In the genomic region with DNA sequence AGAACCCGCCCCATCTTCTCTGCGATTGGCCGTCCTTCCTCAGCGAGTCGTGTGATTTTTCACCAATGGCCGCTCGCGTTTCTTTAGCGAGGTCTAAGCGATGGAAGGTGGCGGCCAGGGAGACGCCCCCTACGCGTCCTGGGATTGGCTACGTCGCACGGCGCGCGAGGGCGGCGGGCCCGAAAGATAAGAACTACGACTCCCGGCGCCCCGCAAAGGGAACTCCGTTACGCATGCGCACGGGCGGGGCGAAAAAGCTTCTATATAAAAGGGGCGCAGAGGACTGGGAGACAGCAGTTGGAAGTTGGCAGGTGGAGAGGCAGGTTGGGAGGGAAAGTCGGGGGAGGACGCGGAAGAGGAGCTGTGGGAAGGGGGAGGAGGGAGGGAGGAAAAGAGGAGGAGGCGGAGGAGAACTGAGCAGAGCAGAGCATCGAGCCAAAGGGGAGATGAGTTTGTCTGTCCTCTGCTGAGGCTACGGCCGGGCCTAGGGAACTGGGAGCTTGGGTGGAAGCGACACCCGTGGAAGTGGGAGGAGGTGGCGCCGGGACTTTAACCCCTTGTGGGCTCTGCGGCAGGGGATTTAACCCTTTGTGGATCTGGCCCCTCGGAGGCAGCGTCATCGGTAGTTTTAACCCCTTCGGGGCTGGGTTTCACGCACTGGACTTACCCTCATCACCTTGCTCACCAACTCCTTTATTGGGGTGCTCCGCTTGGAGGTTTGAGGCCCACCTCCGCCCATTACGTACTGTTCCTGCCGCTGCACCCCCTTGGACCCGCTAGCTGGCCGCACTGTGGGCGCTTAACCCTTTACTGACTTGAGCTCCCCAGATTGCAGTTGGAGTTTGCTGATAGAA, we compare ENCODE assay signal across 1 cellular context.
TF ChIP-seq lines count a peak whose summit lies in the region.

A gene with protein sequence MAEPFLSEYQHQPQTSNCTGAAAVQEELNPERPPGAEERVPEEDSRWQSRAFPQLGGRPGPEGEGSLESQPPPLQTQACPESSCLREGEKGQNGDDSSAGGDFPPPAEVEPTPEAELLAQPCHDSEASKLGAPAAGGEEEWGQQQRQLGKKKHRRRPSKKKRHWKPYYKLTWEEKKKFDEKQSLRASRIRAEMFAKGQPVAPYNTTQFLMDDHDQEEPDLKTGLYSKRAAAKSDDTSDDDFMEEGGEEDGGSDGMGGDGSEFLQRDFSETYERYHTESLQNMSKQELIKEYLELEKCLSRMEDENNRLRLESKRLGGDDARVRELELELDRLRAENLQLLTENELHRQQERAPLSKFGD (plus strand): TSS at position 293 of the 854 bp plus-strand sequence. CDS start 716 bp downstream, outside the sequence.

TF ChIP-seq in HepG2, 621 proteins besides CTCF, POLR2A, EP300 and RAD21 (continued from another document and continues in another):
- TF ChIP-seq, protein P1, sequence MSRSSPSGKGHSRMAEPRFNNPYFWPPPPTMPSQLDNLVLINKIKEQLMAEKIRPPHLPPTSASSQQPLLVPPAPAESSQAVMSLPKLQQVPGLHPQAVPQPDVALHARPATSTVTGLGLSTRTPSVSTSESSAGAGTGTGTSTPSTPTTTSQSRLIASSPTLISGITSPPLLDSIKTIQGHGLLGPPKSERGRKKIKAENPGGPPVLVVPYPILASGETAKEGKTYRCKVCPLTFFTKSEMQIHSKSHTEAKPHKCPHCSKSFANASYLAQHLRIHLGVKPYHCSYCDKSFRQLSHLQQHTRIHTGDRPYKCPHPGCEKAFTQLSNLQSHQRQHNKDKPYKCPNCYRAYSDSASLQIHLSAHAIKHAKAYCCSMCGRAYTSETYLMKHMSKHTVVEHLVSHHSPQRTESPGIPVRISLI (CRISPR knock-in tag; IDR thresholded peaks at IDR 0.05; ENCODE audit: borderline replicate concordance) = no peak
- no peak for TF ChIP-seq SRF (IDR thresholded peaks at IDR 0.05; ENCODE audit: low read depth, low read length)
- TF ChIP-seq TBL1XR1 (IDR thresholded peaks at IDR 0.05; ENCODE audit: borderline replicate concordance, low read length, partially characterized antibody) = peak; percentile 92
- TF ChIP-seq TGIF2 (CRISPR knock-in tag; IDR thresholded peaks at IDR 0.05) = peak; percentile 90
- no peak for TF ChIP-seq TCF7L2 (IDR thresholded peaks at IDR 0.05; ENCODE audit: low read depth, low read length)
- no peak for TF ChIP-seq MZF1 (CRISPR knock-in tag; IDR thresholded peaks at IDR 0.05; ENCODE audit: borderline replicate concordance)
- TF ChIP-seq NFIB (CRISPR knock-in tag; IDR thresholded peaks at IDR 0.05; ENCODE audit: borderline replicate concordance) = no peak
- peak; percentile 31; the same call in 1 of the 2 replicates for TF ChIP-seq ZNF605 (CRISPR knock-in tag; IDR thresholded peaks at IDR 0.05)
- TF ChIP-seq, protein P2, sequence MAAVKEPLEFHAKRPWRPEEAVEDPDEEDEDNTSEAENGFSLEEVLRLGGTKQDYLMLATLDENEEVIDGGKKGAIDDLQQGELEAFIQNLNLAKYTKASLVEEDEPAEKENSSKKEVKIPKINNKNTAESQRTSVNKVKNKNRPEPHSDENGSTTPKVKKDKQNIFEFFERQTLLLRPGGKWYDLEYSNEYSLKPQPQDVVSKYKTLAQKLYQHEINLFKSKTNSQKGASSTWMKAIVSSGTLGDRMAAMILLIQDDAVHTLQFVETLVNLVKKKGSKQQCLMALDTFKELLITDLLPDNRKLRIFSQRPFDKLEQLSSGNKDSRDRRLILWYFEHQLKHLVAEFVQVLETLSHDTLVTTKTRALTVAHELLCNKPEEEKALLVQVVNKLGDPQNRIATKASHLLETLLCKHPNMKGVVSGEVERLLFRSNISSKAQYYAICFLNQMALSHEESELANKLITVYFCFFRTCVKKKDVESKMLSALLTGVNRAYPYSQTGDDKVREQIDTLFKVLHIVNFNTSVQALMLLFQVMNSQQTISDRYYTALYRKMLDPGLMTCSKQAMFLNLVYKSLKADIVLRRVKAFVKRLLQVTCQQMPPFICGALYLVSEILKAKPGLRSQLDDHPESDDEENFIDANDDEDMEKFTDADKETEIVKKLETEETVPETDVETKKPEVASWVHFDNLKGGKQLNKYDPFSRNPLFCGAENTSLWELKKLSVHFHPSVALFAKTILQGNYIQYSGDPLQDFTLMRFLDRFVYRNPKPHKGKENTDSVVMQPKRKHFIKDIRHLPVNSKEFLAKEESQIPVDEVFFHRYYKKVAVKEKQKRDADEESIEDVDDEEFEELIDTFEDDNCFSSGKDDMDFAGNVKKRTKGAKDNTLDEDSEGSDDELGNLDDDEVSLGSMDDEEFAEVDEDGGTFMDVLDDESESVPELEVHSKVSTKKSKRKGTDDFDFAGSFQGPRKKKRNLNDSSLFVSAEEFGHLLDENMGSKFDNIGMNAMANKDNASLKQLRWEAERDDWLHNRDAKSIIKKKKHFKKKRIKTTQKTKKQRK (IDR thresholded peaks at IDR 0.05; ENCODE audit: low read length) = no peak
- no peak; the same call in 1 of the 2 replicates for TF ChIP-seq IRF2 (CRISPR knock-in tag; IDR thresholded peaks at IDR 0.05)
- TF ChIP-seq, protein P3, sequence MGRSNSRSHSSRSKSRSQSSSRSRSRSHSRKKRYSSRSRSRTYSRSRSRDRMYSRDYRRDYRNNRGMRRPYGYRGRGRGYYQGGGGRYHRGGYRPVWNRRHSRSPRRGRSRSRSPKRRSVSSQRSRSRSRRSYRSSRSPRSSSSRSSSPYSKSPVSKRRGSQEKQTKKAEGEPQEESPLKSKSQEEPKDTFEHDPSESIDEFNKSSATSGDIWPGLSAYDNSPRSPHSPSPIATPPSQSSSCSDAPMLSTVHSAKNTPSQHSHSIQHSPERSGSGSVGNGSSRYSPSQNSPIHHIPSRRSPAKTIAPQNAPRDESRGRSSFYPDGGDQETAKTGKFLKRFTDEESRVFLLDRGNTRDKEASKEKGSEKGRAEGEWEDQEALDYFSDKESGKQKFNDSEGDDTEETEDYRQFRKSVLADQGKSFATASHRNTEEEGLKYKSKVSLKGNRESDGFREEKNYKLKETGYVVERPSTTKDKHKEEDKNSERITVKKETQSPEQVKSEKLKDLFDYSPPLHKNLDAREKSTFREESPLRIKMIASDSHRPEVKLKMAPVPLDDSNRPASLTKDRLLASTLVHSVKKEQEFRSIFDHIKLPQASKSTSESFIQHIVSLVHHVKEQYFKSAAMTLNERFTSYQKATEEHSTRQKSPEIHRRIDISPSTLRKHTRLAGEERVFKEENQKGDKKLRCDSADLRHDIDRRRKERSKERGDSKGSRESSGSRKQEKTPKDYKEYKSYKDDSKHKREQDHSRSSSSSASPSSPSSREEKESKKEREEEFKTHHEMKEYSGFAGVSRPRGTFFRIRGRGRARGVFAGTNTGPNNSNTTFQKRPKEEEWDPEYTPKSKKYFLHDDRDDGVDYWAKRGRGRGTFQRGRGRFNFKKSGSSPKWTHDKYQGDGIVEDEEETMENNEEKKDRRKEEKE (IDR thresholded peaks at IDR 0.05) = no peak
- TF ChIP-seq SETDB1 (CRISPR knock-in tag; IDR thresholded peaks at IDR 0.05; ENCODE audit: borderline replicate concordance) = no peak
- TF ChIP-seq WIZ (CRISPR knock-in tag; IDR thresholded peaks at IDR 0.05) = peak; percentile 74; the same call in 1 of the 2 replicates
- no peak for TF ChIP-seq ISX (CRISPR knock-in tag; conservative IDR thresholded peaks at IDR 0.05)
- peak; percentile 100 for TF ChIP-seq ZNF652 (CRISPR knock-in tag; IDR thresholded peaks at IDR 0.05; ENCODE audit: borderline replicate concordance, low read depth)
- TF ChIP-seq CREM (IDR thresholded peaks at IDR 0.05) = peak; percentile 85
- no peak for TF ChIP-seq CREM (CRISPR knock-in tag; IDR thresholded peaks at IDR 0.05)
- no peak; the same call in 1 of the 2 replicates for TF ChIP-seq SP4 (CRISPR knock-in tag; IDR thresholded peaks at IDR 0.05)
- peak; percentile 95 for TF ChIP-seq ZNF781 (CRISPR knock-in tag; IDR thresholded peaks at IDR 0.05; ENCODE audit: borderline replicate concordance, not compliant biosample characterization)
- TF ChIP-seq AGO1 (IDR thresholded peaks at IDR 0.05; ENCODE audit: low read depth, low read length, poor library complexity, severe bottlenecking) = peak; percentile 84
- TF ChIP-seq IKZF4 (CRISPR knock-in tag; IDR thresholded peaks at IDR 0.05; ENCODE audit: borderline replicate concordance, low read depth, not compliant biosample characterization) = no peak
- TF ChIP-seq ZNF136 (CRISPR knock-in tag; IDR thresholded peaks at IDR 0.05; ENCODE audit: low read depth) = no peak
- no peak for TF ChIP-seq ZNF430 (CRISPR knock-in tag; IDR thresholded peaks at IDR 0.05)
- TF ChIP-seq FIP1L1 (IDR thresholded peaks at IDR 0.05; ENCODE audit: borderline replicate concordance, insufficient read depth, low read depth, low read length) = peak; percentile 86; the same call in 1 of the 2 replicates
- TF ChIP-seq MEF2D (CRISPR knock-in tag; IDR thresholded peaks at IDR 0.05) = peak; percentile 72; the same call in 1 of the 2 replicates
- TF ChIP-seq, protein P4, sequence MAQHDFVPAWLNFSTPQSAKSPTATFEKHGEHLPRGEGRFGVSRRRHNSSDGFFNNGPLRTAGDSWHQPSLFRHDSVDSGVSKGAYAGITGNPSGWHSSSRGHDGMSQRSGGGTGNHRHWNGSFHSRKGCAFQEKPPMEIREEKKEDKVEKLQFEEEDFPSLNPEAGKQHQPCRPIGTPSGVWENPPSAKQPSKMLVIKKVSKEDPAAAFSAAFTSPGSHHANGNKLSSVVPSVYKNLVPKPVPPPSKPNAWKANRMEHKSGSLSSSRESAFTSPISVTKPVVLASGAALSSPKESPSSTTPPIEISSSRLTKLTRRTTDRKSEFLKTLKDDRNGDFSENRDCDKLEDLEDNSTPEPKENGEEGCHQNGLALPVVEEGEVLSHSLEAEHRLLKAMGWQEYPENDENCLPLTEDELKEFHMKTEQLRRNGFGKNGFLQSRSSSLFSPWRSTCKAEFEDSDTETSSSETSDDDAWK (CRISPR knock-in tag; IDR thresholded peaks at IDR 0.05) = no peak
- TF ChIP-seq KDM4B (CRISPR knock-in tag; IDR thresholded peaks at IDR 0.05) = no peak
- peak; percentile 82 for TF ChIP-seq ZNF350 (CRISPR knock-in tag; IDR thresholded peaks at IDR 0.05; ENCODE audit: borderline replicate concordance, low read depth)
- TF ChIP-seq, protein P5, sequence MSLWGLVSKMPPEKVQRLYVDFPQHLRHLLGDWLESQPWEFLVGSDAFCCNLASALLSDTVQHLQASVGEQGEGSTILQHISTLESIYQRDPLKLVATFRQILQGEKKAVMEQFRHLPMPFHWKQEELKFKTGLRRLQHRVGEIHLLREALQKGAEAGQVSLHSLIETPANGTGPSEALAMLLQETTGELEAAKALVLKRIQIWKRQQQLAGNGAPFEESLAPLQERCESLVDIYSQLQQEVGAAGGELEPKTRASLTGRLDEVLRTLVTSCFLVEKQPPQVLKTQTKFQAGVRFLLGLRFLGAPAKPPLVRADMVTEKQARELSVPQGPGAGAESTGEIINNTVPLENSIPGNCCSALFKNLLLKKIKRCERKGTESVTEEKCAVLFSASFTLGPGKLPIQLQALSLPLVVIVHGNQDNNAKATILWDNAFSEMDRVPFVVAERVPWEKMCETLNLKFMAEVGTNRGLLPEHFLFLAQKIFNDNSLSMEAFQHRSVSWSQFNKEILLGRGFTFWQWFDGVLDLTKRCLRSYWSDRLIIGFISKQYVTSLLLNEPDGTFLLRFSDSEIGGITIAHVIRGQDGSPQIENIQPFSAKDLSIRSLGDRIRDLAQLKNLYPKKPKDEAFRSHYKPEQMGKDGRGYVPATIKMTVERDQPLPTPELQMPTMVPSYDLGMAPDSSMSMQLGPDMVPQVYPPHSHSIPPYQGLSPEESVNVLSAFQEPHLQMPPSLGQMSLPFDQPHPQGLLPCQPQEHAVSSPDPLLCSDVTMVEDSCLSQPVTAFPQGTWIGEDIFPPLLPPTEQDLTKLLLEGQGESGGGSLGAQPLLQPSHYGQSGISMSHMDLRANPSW (CRISPR knock-in tag; IDR thresholded peaks at IDR 0.05; ENCODE audit: borderline replicate concordance) = 0 out of 2 replicates have a peak, but pooled peaks have one; percentile 62
- TF ChIP-seq SALL1 (CRISPR knock-in tag; IDR thresholded peaks at IDR 0.05) = peak; percentile 94
- TF ChIP-seq ZNF644 (CRISPR knock-in tag; IDR thresholded peaks at IDR 0.05; ENCODE audit: low read depth) = no peak
- TF ChIP-seq SSRP1 (CRISPR knock-in tag; IDR thresholded peaks at IDR 0.05) = no peak; the same call in 1 of the 2 replicates
- TF ChIP-seq ATM (IDR thresholded peaks at IDR 0.05; ENCODE audit: borderline replicate concordance) = no peak
- peak; percentile 83; the same call in 1 of the 2 replicates for TF ChIP-seq ZNF557 (CRISPR knock-in tag; IDR thresholded peaks at IDR 0.05)
- TF ChIP-seq, protein P6, sequence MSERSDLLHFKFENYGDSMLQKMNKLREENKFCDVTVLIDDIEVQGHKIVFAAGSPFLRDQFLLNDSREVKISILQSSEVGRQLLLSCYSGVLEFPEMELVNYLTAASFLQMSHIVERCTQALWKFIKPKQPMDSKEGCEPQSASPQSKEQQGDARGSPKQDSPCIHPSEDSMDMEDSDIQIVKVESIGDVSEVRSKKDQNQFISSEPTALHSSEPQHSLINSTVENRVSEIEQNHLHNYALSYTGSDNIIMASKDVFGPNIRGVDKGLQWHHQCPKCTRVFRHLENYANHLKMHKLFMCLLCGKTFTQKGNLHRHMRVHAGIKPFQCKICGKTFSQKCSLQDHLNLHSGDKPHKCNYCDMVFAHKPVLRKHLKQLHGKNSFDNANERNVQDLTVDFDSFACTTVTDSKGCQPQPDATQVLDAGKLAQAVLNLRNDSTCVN (CRISPR knock-in tag; IDR thresholded peaks at IDR 0.05; ENCODE audit: borderline replicate concordance) = peak; percentile 73; the same call in 1 of the 2 replicates
- peak; percentile 100 for TF ChIP-seq POLR2AphosphoS5 (IDR thresholded peaks at IDR 0.05; ENCODE audit: low read depth, low read length)
- peak; percentile 68; the same call in 1 of the 2 replicates for TF ChIP-seq ZNF558 (CRISPR knock-in tag; IDR thresholded peaks at IDR 0.05; ENCODE audit: borderline replicate concordance)
- peak; percentile 67 for TF ChIP-seq MED1 (CRISPR knock-in tag; IDR thresholded peaks at IDR 0.05)
- TF ChIP-seq MBNL3 (CRISPR knock-in tag; conservative IDR thresholded peaks at IDR 0.05) = no peak
- TF ChIP-seq SP1 (IDR thresholded peaks at IDR 0.05) = peak; percentile 51; the same call in 1 of the 2 replicates
- peak; percentile 80; the same call in 1 of the 2 replicates for TF ChIP-seq SP1 (CRISPR knock-in tag; IDR thresholded peaks at IDR 0.05)
- no peak for TF ChIP-seq ZNF749 (CRISPR knock-in tag; IDR thresholded peaks at IDR 0.05; ENCODE audit: borderline replicate concordance)
- peak; percentile 68; the same call in 1 of the 2 replicates for TF ChIP-seq ZNF230 (CRISPR knock-in tag; IDR thresholded peaks at IDR 0.05)
- peak; percentile 88; the same call in 1 of the 2 replicates for TF ChIP-seq ZNF776 (CRISPR knock-in tag; IDR thresholded peaks at IDR 0.05)
- no peak for TF ChIP-seq ZNF10 (CRISPR knock-in tag; IDR thresholded peaks at IDR 0.05; ENCODE audit: borderline replicate concordance, low read depth)
- TF ChIP-seq, protein P7, sequence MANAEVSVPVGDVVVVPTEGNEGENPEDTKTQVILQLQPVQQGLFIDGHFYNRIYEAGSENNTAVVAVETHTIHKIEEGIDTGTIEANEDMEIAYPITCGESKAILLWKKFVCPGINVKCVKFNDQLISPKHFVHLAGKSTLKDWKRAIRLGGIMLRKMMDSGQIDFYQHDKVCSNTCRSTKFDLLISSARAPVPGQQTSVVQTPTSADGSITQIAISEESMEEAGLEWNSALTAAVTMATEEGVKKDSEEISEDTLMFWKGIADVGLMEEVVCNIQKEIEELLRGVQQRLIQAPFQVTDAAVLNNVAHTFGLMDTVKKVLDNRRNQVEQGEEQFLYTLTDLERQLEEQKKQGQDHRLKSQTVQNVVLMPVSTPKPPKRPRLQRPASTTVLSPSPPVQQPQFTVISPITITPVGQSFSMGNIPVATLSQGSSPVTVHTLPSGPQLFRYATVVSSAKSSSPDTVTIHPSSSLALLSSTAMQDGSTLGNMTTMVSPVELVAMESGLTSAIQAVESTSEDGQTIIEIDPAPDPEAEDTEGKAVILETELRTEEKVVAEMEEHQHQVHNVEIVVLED (CRISPR knock-in tag; IDR thresholded peaks at IDR 0.05; ENCODE audit: borderline replicate concordance) = peak; percentile 98
- TF ChIP-seq ZSCAN31 (CRISPR knock-in tag; IDR thresholded peaks at IDR 0.05; ENCODE audit: low read depth) = peak; percentile 62
